ENCODE assay signal across 8 cellular contexts in the genomic region with DNA sequence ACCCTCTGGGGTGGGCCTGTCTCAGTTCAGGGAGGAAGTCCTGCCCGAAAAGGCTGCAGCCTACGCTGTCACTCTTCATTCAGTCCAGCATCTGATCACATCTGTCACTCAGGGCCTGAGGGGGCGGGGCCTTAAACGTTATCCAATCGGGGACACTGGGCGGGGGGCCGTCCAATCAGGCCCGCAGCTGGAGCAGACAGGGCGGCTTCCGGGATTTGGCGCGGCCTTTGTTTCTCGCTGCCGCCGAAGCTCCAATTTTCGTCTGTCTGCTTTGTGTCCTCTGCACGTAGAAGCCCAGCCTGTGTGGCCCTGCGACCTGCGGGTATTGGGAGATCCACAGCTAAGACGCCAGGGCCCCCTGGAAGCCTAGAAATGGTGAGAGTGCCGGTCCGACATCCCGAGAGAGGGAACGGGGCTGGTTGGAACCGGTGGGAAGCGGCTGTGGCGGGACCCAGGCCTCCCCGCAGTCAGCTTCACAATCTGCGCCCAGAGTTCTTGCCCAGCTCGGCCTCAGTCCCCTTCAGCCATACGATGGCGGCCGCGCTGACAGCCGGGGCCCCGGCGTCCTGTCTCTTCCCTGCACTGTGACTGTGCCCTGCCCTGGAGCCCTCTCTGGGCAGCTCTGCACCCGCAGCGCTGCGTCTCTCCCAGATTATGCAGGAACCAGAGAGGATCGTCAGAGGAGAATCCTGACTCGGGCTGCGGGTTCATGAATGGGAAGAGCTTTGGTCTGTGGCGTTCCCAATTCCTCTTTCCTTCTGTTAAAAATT. TPM values are rescaled to one million over a fixed set of nuclear protein-coding genes. Genes with fewer than 3 reads are reported as not detected.
A peak's percentile ranks its signal among the peaks of the same experiment; 100 is the strongest.
DNase-seq lines count a peak whose midpoint lies in the region; ATAC-seq and TF ChIP-seq lines count a peak whose summit lies in the region.

A gene (plus strand): TSS at position 224 of the 770 bp plus-strand sequence. CDS start 149 bp downstream, at position 373.

- TF ChIP-seq CTCF in PC-3 (conservative IDR thresholded peaks at IDR 0.05; ENCODE audit: low read depth, low read length) (no peak), upper lobe of left lung (IDR thresholded peaks at IDR 0.05) (no peak)

- TF ChIP-seq POLR2A in GM18526 (IDR thresholded peaks at IDR 0.05; ENCODE audit: extremely low read depth, insufficient read length) (peak; percentile 60), upper lobe of left lung (IDR thresholded peaks at IDR 0.05) (no peak)

- POLR2A ChIA-PET in PC-3 (lab: Charles Lee; ENCODE audit: unreplicated experiment) = interaction anchor here (0.7 kb wide), 1 partner anchor 262 kb away, joined by 7 read pairs; no protein-coding TSS in a partner anchor

- DNase-seq in PC-3 = peak; percentile 71
- peak; percentile 48 for DNase-seq in activated naive CD8-positive, alpha-beta T cell treated with anti-CD3 and anti-CD28 coated beads for 36 hours
- peak; percentile 45 for DNase-seq in left cardiac atrium
- peak; percentile 73 for DNase-seq in pons (ENCODE audit: low spot score)
- DNase-seq in upper lobe of left lung = peak; percentile 23 to 76

- peak within 1 kb of the TSS; percentile 59 for H3K9ac ChIP-seq in PC-3 (ENCODE audit: low read length)

- H3K9me2 ChIP-seq in PC-3 (replicated peaks; ENCODE audit: low read length) = no peaks in the 10 kb centered on the region

- H3K36me3 ChIP-seq in PC-3 (ENCODE audit: low read depth, low read length) = 0 out of 2 replicates have a peak, but pooled peaks cover 7% of the 10 kb centered on the region
- H3K36me3 ChIP-seq in upper lobe of left lung = no peaks in the 10 kb centered on the region

- peaks cover 9% of the 10 kb centered on the region for H3K9me3 Mint-ChIP-seq in activated naive CD8-positive, alpha-beta T cell treated with anti-CD3 and anti-CD28 coated beads for 36 hours

- no peak for TF ChIP-seq EP300 in upper lobe of left lung (IDR thresholded peaks at IDR 0.05)

- CTCF ChIA-PET in PC-3 (lab: Charles Lee) = no interaction called here

- no peaks in the 10 kb centered on the region for H3F3A ChIP-seq in PC-3 (ENCODE audit: low read length, unreplicated experiment)

- H3K27ac Mint-ChIP-seq in activated naive CD8-positive, alpha-beta T cell treated with anti-CD3 and anti-CD28 coated beads for 36 hours = peak within 1 kb of the TSS; percentile 38

- peak within 1 kb of the TSS; percentile 84 for H2AFZ ChIP-seq in PC-3 (ENCODE audit: low read length)

- no peaks in the 10 kb centered on the region for H3K27me3 ChIP-seq in PC-3 (ENCODE audit: low read length)
- no peaks in the 10 kb centered on the region for H3K27me3 ChIP-seq in upper lobe of left lung

- peak within 1 kb of the TSS; percentile 86 for H3K4me3 Mint-ChIP-seq in activated naive CD8-positive, alpha-beta T cell treated with anti-CD3 and anti-CD28 coated beads for 36 hours

- H3K27ac ChIP-seq in PC-3 (ENCODE audit: low read length) (no peak within 1 kb of the TSS), upper lobe of left lung (peak within 1 kb of the TSS in 1 of 4 donors; percentile 57)

- no peaks in the 10 kb centered on the region for H4K20me1 ChIP-seq in PC-3 (ENCODE audit: low read length)

- 4 to 8% methylated on average over 9 to 36 of the region's 44 CpGs for WGBS in upper lobe of left lung, 2 donors

- ATAC-seq in HG03354 (IDR thresholded peaks at IDR 0.05; ENCODE audit: poor library complexity, severe bottlenecking, unreplicated experiment) = peak; percentile 86
- ATAC-seq in PC-3 = peak; percentile 95
- peak; percentile 98 to 99 for ATAC-seq in left cardiac atrium
- peak; percentile 62 to 86 for ATAC-seq in upper lobe of left lung (ENCODE audit: low FRiP score in 2 of 2)
- no peak for ATAC-seq in GM18519 (IDR thresholded peaks at IDR 0.05; ENCODE audit: low FRiP score, unreplicated experiment)

- peaks cover 9% of the 10 kb centered on the region for H3K4me1 Mint-ChIP-seq in activated naive CD8-positive, alpha-beta T cell treated with anti-CD3 and anti-CD28 coated beads for 36 hours

- intact Hi-C loops in PC-3 (cut with micrococcal nuclease) (no loop called here), left cardiac atrium (cut with DNase I) (no loop called here)

- peaks cover 9% of the 10 kb centered on the region for H3K9me3 ChIP-seq in PC-3 (ENCODE audit: low read length)
- no peaks in the 10 kb centered on the region for H3K9me3 ChIP-seq in upper lobe of left lung

- peaks cover 40% of the 10 kb centered on the region for H3K27me3 Mint-ChIP-seq in activated naive CD8-positive, alpha-beta T cell treated with anti-CD3 and anti-CD28 coated beads for 36 hours

- peaks cover 8% of the 10 kb centered on the region for H3K36me3 Mint-ChIP-seq in activated naive CD8-positive, alpha-beta T cell treated with anti-CD3 and anti-CD28 coated beads for 36 hours

- peaks cover 6% of the 10 kb centered on the region; the same call in 1 of the 2 replicates for H3K79me2 ChIP-seq in PC-3 (ENCODE audit: low read length)

- peak within 1 kb of the TSS; percentile 79 for H3K4me2 ChIP-seq in PC-3 (ENCODE audit: low read length)

- H3K4me3 ChIP-seq in PC-3 (ENCODE audit: low read length) (peak within 1 kb of the TSS; percentile 75), upper lobe of left lung (peak within 1 kb of the TSS; percentile 2 to 50 (median 48))

- BruUV-seq in PC-3 (replicated peaks; lab: Mats Ljungman, UMichigan) = TSS peak; percentile 65

- H3K4me1 ChIP-seq in PC-3 (ENCODE audit: insufficient read depth, low read length) (no peaks in the 10 kb centered on the region), upper lobe of left lung (peaks cover 0 to 9% (median 5%) of the 10 kb centered on the region in 4 donors)

RNA-seq across cellular contexts. Expression of the gene that starts here (rescaled TPM):
- total RNA-seq in PC-3 (2014; rRNA removed) = 0.86 and 1.2 TPM in 2 replicates
- 1 to 10 TPM; 1.4 to 1.5 TPM for total RNA-seq in activated naive CD8-positive, alpha-beta T cell treated with anti-CD3 and anti-CD28 coated beads for 36 hours
- total RNA-seq in left cardiac atrium = under 1 TPM; 0.24 to 0.42 TPM
- total RNA-seq in upper lobe of left lung = 1 to 10 TPM in 1 of 6 donors, under 1 TPM in 3, not detected in 2; 0.22 to 1.7 (median 0.85) TPM

Comparison
In these comparisons a context has a peak if more than half of its experiments do, and no peak if none do; other contexts are left out.
1. Peak in DNase-seq and ATAC-seq in left cardiac atrium; RNA of the gene not detected or under 1 TPM.